In genomic region chr18:68713791-68714190, GRCh38 we compare ENCODE assay signal across 8 cellular contexts. TPM values are rescaled to one million over a fixed set of nuclear protein-coding genes. Genes with fewer than 3 reads are reported as not detected.
A peak's percentile ranks its signal among the peaks of the same experiment; 100 is the strongest.
DNase-seq lines count a peak whose midpoint lies in the region; TF ChIP-seq lines count a peak whose summit lies in the region.

No MANE protein-coding gene starts in this region.

- H3K9me3 Mint-ChIP-seq in Calu3 (ENCODE audit: low read depth, unreplicated experiment) = no peaks in the 10 kb centered on the region

- H3K36me3 ChIP-seq in endocrine pancreas (ENCODE audit: control insufficient read depth, insufficient read depth, low read length) (no peaks in the 10 kb centered on the region), osteoblast (ENCODE audit: insufficient read depth, low read length) (peaks cover 42% of the 10 kb centered on the region)

- no peaks in the 10 kb centered on the region for H3K27me3 Mint-ChIP-seq in Calu3 (ENCODE audit: unreplicated experiment)

- peaks cover 30% of the 10 kb centered on the region for H3K36me3 Mint-ChIP-seq in Calu3 (ENCODE audit: insufficient read depth, unreplicated experiment)

- peak overlapping the region; percentile 78 for H3K4me3 Mint-ChIP-seq in Calu3 (ENCODE audit: low read depth, unreplicated experiment)

- no peak for DNase-seq in Calu3
- DNase-seq in NCI-H128 (lab: John Stamatoyannopoulos, UW; ENCODE audit: unreplicated experiment) = peak; percentile 5
- DNase-seq in osteoblast (ENCODE audit: insufficient read length, low spot score, missing footprints) = no peak
- DNase-seq in activated CD8-positive, alpha-beta memory T cell treated with anti-CD3 and anti-CD28 coated beads for 24 hours = no peak
- DNase-seq in DMS153 (lab: John Stamatoyannopoulos, UW) = no peak
- no peak for DNase-seq in Kasumi-1 (lab: John Stamatoyannopoulos, UW)
- DNase-seq in NCI-H748 (lab: John Stamatoyannopoulos, UW; ENCODE audit: unreplicated experiment) = no peak

- no peaks in the 10 kb centered on the region for H3K9me3 ChIP-seq in endocrine pancreas (ENCODE audit: control insufficient read depth, low read length)
- H3K9me3 ChIP-seq in osteoblast (ENCODE audit: low read depth, low read length) = no peaks in the 10 kb centered on the region

- H3K27ac ChIP-seq in osteoblast (ENCODE audit: low read depth, low read length) = peak overlapping the region; percentile 81

- H3K27me3 ChIP-seq in endocrine pancreas (ENCODE audit: control insufficient read depth, insufficient read depth, low read length) (no peaks in the 10 kb centered on the region), osteoblast (ENCODE audit: insufficient read depth, low read length) (no peaks in the 10 kb centered on the region)

- H3K4me1 ChIP-seq in endocrine pancreas (ENCODE audit: control insufficient read depth, insufficient read depth, low read length) = peaks cover 20% of the 10 kb centered on the region
- H3K4me1 ChIP-seq in osteoblast (ENCODE audit: insufficient read depth, low read length) = peaks cover 6% of the 10 kb centered on the region

- H3K4me1 Mint-ChIP-seq in Calu3 (ENCODE audit: low read depth, unreplicated experiment) = no peaks in the 10 kb centered on the region

- TF ChIP-seq CTCF in Calu3 (IDR thresholded peaks at IDR 0.05; ENCODE audit: unreplicated experiment) (no peak), osteoblast (IDR thresholded peaks at IDR 0.05; ENCODE audit: extremely low read depth, low read depth, low read length) (no peak)

- peak overlapping the region; percentile 95 for H3K4me2 ChIP-seq in osteoblast (ENCODE audit: insufficient read depth, low read length)

- H3K9ac ChIP-seq in endocrine pancreas (ENCODE audit: control insufficient read depth, insufficient read depth, low read length) = peak overlapping the region; percentile 43

- H4K20me1 ChIP-seq in osteoblast (ENCODE audit: insufficient read depth, low read length) = no peaks in the 10 kb centered on the region

- H3K4me3 ChIP-seq in endocrine pancreas (ENCODE audit: control insufficient read depth, insufficient read depth, low read length) = peak overlapping the region; percentile 92
- H3K4me3 ChIP-seq in osteoblast (ENCODE audit: insufficient read depth, low read length) = peak overlapping the region; percentile 94

- no peak overlapping the region for H2AFZ ChIP-seq in osteoblast (ENCODE audit: low read length)

- BruUV-seq in Calu3 (replicated peaks; lab: Mats Ljungman, UMichigan) = no TSS peak

- peak overlapping the region; percentile 47 for H3K27ac Mint-ChIP-seq in Calu3 (ENCODE audit: unreplicated experiment)

- intact Hi-C loops in Calu3 (cut with micrococcal nuclease; ENCODE audit: unreplicated experiment) = no loop called here

- peaks cover 45% of the 10 kb centered on the region for H3K79me2 ChIP-seq in osteoblast (ENCODE audit: insufficient read depth, low read length)

- CTCF ChIA-PET in Calu3 (lab: Charles Lee) = no interaction called here

RNA-seq across cellular contexts. Expression of gene TMX3, which starts 1.1 kb away (rescaled TPM):
- total RNA-seq in Calu3 (2022) (63.1 and 65.6 TPM in 2 replicates), osteoblast (81.6 and 94.5 TPM in 2 replicates)
